ENCODE assay signal across 8 cellular contexts in the genomic region with DNA sequence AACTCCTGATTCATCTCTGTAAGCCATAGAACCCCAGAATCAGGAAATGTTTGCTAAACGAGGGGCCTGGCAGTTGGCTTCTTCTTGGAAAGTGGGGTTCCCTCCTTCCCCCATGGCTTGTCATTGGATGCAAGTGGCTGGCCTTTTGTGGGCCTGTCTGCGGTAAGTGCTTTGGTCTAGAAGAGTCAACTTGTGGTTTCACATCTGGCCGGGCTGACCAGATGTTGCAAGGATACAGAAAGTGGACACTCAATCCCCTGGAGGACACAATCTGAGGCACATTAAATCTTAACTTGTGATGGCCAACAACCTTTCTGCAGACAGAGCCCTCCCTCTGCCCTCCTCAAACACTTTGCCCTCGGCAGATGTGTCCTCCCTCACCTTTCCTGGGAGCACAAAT. TPM values are rescaled to one million over a fixed set of nuclear protein-coding genes. Genes with fewer than 3 reads are reported as not detected.
A peak's percentile ranks its signal among the peaks of the same experiment; 100 is the strongest.
DNase-seq lines count a peak whose midpoint lies in the region; ATAC-seq and TF ChIP-seq lines count a peak whose summit lies in the region.

No MANE protein-coding gene starts in this region.

- no peak overlapping the region for H3K27ac ChIP-seq in CD8-positive, alpha-beta T cell (ENCODE audit: low read depth, low read length)

- DNase-seq in CD8-positive, alpha-beta T cell: no peak
- DNase-seq in choroid plexus epithelial cell (ENCODE audit: low read depth) (peak; percentile 21), neural crest cell (ENCODE audit: low read depth, low spot score) (no peak), head of caudate nucleus (no peak), kidney tubule cell (ENCODE audit: low spot score) (no peak), glomerular visceral epithelial cell (ENCODE audit: extremely low spot score) (no peak), NCI-H526 treated with DMSO at 0.1 percent for 48 hours (lab: John Stamatoyannopoulos, UW) (no peak)

- peak overlapping the region; percentile 74 for H3K4me3 ChIP-seq in CD8-positive, alpha-beta T cell (ENCODE audit: low read depth, low read length)
- H3K4me3 ChIP-seq in Loucy (ENCODE audit: low read length, poor library complexity, severe bottlenecking) (peak overlapping the region; percentile 75), choroid plexus epithelial cell (ENCODE audit: low read depth, low read length) (no peak overlapping the region)

- peak overlapping the region; percentile 70 for H3K27ac Mint-ChIP-seq in CD8-positive, alpha-beta T cell
- H3K27ac Mint-ChIP-seq in neural crest cell (ENCODE audit: unreplicated experiment): no peak overlapping the region

- no peaks in the 10 kb centered on the region for H3K27me3 Mint-ChIP-seq in CD8-positive, alpha-beta T cell (ENCODE audit: low read depth)
- peaks cover 3% of the 10 kb centered on the region for H3K27me3 Mint-ChIP-seq in neural crest cell (ENCODE audit: low read depth)

- no peaks in the 10 kb centered on the region for H3K36me3 ChIP-seq in CD8-positive, alpha-beta T cell (ENCODE audit: insufficient read depth, low read length)
- no peaks in the 10 kb centered on the region for H3K36me3 ChIP-seq in Loucy (ENCODE audit: insufficient read depth, low read length)

- peaks cover 23% of the 10 kb centered on the region for H3K79me2 ChIP-seq in Loucy (ENCODE audit: insufficient read depth, low read length)

- ATAC-seq in CD8-positive, alpha-beta T cell: no peak

- H4K20me1 ChIP-seq in Loucy (ENCODE audit: insufficient read depth, low read length, poor library complexity, severe bottlenecking): no peaks in the 10 kb centered on the region

- POLR2A ChIA-PET in CD8-positive, alpha-beta T cell (lab: Charles Lee): interaction anchor here (1.0 to 2.6 kb wide), 3 partner anchors 19 to 94 kb away, joined by 3 to 12 read pairs (median 3); partner anchors contain the start of gene ZFAND6

- peak overlapping the region; percentile 80 for H3K9ac ChIP-seq in Loucy (ENCODE audit: low read depth, low read length, poor library complexity, severe bottlenecking)

- no peak for TF ChIP-seq CTCF in CD8-positive, alpha-beta T cell (IDR thresholded peaks at IDR 0.05)
- no peak for TF ChIP-seq CTCF in Loucy (conservative IDR thresholded peaks at IDR 0.05; ENCODE audit: low read length)
- no peak for TF ChIP-seq CTCF in choroid plexus epithelial cell (conservative IDR thresholded peaks at IDR 0.05; ENCODE audit: low read depth, low read length)
- no peak for TF ChIP-seq CTCF in neural crest cell (conservative IDR thresholded peaks at IDR 0.05)

- H3K36me3 Mint-ChIP-seq in CD8-positive, alpha-beta T cell: peaks cover 3% of the 10 kb centered on the region
- no peaks in the 10 kb centered on the region for H3K36me3 Mint-ChIP-seq in neural crest cell (ENCODE audit: low read depth)

- no peaks in the 10 kb centered on the region for H3K9me3 Mint-ChIP-seq in CD8-positive, alpha-beta T cell
- H3K9me3 Mint-ChIP-seq in neural crest cell: no peaks in the 10 kb centered on the region

- intact Hi-C loops in CD8-positive, alpha-beta T cell (cut with DNase I, micrococcal nuclease): loop anchor here (2.0 to 5.0 kb wide), 5 partner anchors 231 to 848 kb away; partner anchors contain the start of genes ABHD17C (in 1 of the 2), MTHFS (in 1 of the 2), TLNRD1 (in 1 of the 2) and TMED3 (in 1 of the 2)
- intact Hi-C loops in head of caudate nucleus (cut with DNase I): loop anchor here (10.0 kb wide), 1 partner anchor 79 kb away; no protein-coding TSS in a partner anchor

- no peak overlapping the region for H2AFZ ChIP-seq in Loucy (ENCODE audit: low read length)

- H3K4me2 ChIP-seq in Loucy (ENCODE audit: low read depth, low read length, poor library complexity, severe bottlenecking): peak overlapping the region; percentile 87

- CTCF ChIA-PET in CD8-positive, alpha-beta T cell (lab: Charles Lee): interaction anchor here (1.2 kb wide), 1 partner anchor 19 kb away, joined by 3 read pairs; no protein-coding TSS in a partner anchor

- peaks cover 20% of the 10 kb centered on the region for H3K4me1 Mint-ChIP-seq in CD8-positive, alpha-beta T cell (ENCODE audit: low read depth)
- peaks cover 35% of the 10 kb centered on the region for H3K4me1 Mint-ChIP-seq in neural crest cell

- H3K4me3 Mint-ChIP-seq in CD8-positive, alpha-beta T cell: peak overlapping the region; percentile 22
- H3K4me3 Mint-ChIP-seq in neural crest cell: peak overlapping the region; percentile 92

- no peaks in the 10 kb centered on the region for H3K9me3 ChIP-seq in CD8-positive, alpha-beta T cell (ENCODE audit: low read length)
- H3K9me3 ChIP-seq in Loucy (ENCODE audit: insufficient read depth, low read depth, low read length): no peaks in the 10 kb centered on the region

- no peaks in the 10 kb centered on the region for H3K9me2 ChIP-seq in Loucy (replicated peaks; ENCODE audit: low read depth, low read length)

- no peaks in the 10 kb centered on the region for H3K27me3 ChIP-seq in CD8-positive, alpha-beta T cell (ENCODE audit: insufficient read depth, low read length)
- H3K27me3 ChIP-seq in Loucy (ENCODE audit: insufficient read depth, low read length, poor library complexity, severe bottlenecking): no peaks in the 10 kb centered on the region

- H3K4me1 ChIP-seq in CD8-positive, alpha-beta T cell (ENCODE audit: insufficient read depth, low read length): peaks cover 14% of the 10 kb centered on the region
- H3K4me1 ChIP-seq in Loucy (ENCODE audit: insufficient read depth, low read length, poor library complexity, severe bottlenecking): peaks cover 46% of the 10 kb centered on the region

- H3F3A ChIP-seq in Loucy (ENCODE audit: low read depth): no peaks in the 10 kb centered on the region

RNA-seq across cellular contexts. Expression of gene FAH, which starts 1.1 kb away (rescaled TPM):
- total RNA-seq in CD8-positive, alpha-beta T cell: 1 to 10 TPM; 1.9 to 2.2 TPM
- total RNA-seq in neural crest cell: 21.1 and 22.9 TPM in 2 replicates
